Comparison of ENCODE assay signal across 8 cellular contexts in the genomic region with DNA sequence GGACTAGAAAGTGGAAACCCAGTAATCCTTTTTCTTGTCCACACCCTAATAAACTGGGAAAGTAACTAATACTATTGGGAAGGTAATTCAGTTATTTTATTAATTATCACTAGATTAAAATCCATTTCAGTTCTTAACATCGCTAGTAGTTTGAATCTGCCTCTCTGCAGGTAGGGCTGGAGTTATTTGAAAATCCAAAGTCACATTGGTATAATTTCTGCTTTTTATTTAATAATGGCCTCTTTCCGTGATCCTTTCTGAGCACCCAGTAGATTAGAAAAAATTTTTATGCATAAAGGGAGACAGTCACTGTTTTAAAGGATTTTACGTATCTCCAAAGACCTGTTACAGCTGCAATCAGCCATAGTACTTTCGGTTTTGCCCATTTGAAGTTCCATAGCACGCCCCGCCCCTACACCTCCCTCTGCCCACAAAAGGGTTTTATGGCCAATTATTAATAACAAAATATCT. TPM values are rescaled to one million over a fixed set of nuclear protein-coding genes. Genes with fewer than 3 reads are reported as not detected.
DNase-seq lines count a peak whose midpoint lies in the region; ATAC-seq and TF ChIP-seq lines count a peak whose summit lies in the region.

No MANE protein-coding gene starts in this region.

- peaks cover 37% of the 10 kb centered on the region for H3K79me2 ChIP-seq in PC-9 (ENCODE audit: low read depth)
- H3K79me2 ChIP-seq in parathyroid adenoma: peaks cover 7% of the 10 kb centered on the region

- no peaks in the 10 kb centered on the region for H3K36me3 ChIP-seq in PC-9 (ENCODE audit: low read depth)
- no peaks in the 10 kb centered on the region for H3K36me3 ChIP-seq in parathyroid adenoma (ENCODE audit: control insufficient read depth, insufficient read depth, low read length)

- H3K27me3 ChIP-seq in PC-9 (ENCODE audit: insufficient read depth, low read depth) (no peaks in the 10 kb centered on the region), parathyroid adenoma (ENCODE audit: control insufficient read depth, insufficient read depth, low read length) (no peaks in the 10 kb centered on the region)

- CTCF ChIA-PET in PC-9 (lab: Charles Lee): no interaction called here

- intact Hi-C loops in PC-9 (cut with micrococcal nuclease; ENCODE audit: unreplicated experiment): loop anchor here (2.0 kb wide), 1 partner anchor 21 kb away; a partner anchor contains a TSS

- peaks cover 19% of the 10 kb centered on the region; the same call in 1 of the 2 replicates for H3F3A ChIP-seq in PC-9 (ENCODE audit: insufficient read depth, low read depth)

- peak overlapping the region; percentile 88 for H2AFZ ChIP-seq in PC-9
- H2AFZ ChIP-seq in parathyroid adenoma: peak overlapping the region; percentile 80

- no peaks in the 10 kb centered on the region for H3K9me3 ChIP-seq in PC-9 (ENCODE audit: insufficient read depth, low read depth)
- H3K9me3 ChIP-seq in parathyroid adenoma (ENCODE audit: control insufficient read depth, low read length): no peaks in the 10 kb centered on the region

- POLR2A ChIA-PET in PC-9 (lab: Charles Lee; ENCODE audit: unreplicated experiment): interaction anchor here (0.5 to 0.9 kb wide), 3 partner anchors 12 to 229 kb away, joined by 3 to 6 read pairs (median 3); no protein-coding TSS in a partner anchor

- H3K4me2 ChIP-seq in PC-9 (peak overlapping the region; percentile 100), parathyroid adenoma (ENCODE audit: low read length) (peak overlapping the region; percentile 77)

- BruUV-seq in PC-9 (replicated peaks; lab: Mats Ljungman, UMichigan): no TSS peak

- TF ChIP-seq CTCF in PC-9 (conservative IDR thresholded peaks at IDR 0.05) (no peak), parathyroid adenoma (IDR thresholded peaks at IDR 0.05) (no peak)

- DNase-seq in DMS114 treated with DMSO at 0.1 percent for 48 hours (lab: John Stamatoyannopoulos, UW; ENCODE audit: unreplicated experiment) (peak; percentile 38), PC-9 (peak; percentile 18 to 42), glomerular visceral epithelial cell (ENCODE audit: extremely low spot score) (peak; percentile 59), NCI-H1694 (lab: John Stamatoyannopoulos, UW) (no peak)
- DNase-seq in activated naive CD4-positive, alpha-beta T cell treated with anti-CD3 and anti-CD28 coated beads, Interleukin-2, amount 50 U/mL, for 16 hours: peak; percentile 29

- peak overlapping the region; percentile 69 for H3K4me3 ChIP-seq in PC-9
- H3K4me3 ChIP-seq in parathyroid adenoma (ENCODE audit: low read depth, low read length): peak overlapping the region; percentile 70

- H3K27ac ChIP-seq in PC-9 (peak overlapping the region; percentile 58), parathyroid adenoma (peak overlapping the region; percentile 66)

- ATAC-seq in GM19463 (IDR thresholded peaks at IDR 0.05; ENCODE audit: unreplicated experiment) (peak; percentile 48), HG03521 (IDR thresholded peaks at IDR 0.05; ENCODE audit: unreplicated experiment) (peak; percentile 58)

- peaks cover 11% of the 10 kb centered on the region; the same call in 1 of the 2 replicates for H3K4me1 ChIP-seq in PC-9 (replicated peaks; ENCODE audit: insufficient read depth)
- no peaks in the 10 kb centered on the region for H3K4me1 ChIP-seq in parathyroid adenoma

- no peak overlapping the region for H3K9ac ChIP-seq in parathyroid adenoma

- H4K20me1 ChIP-seq in PC-9 (ENCODE audit: insufficient read depth): peaks cover 3% of the 10 kb centered on the region; the same call in 1 of the 2 replicates

- no peaks in the 10 kb centered on the region for H3K9me2 ChIP-seq in PC-9 (ENCODE audit: insufficient read depth)

RNA-seq across cellular contexts. Expression of a gene that starts 0.6 kb away (rescaled TPM):
- 82.4 and 82.8 TPM in 2 replicates for total RNA-seq in PC-9 (2021)

RNA-seq across cellular contexts. Expression of a gene that starts 20.0 kb away (rescaled TPM):
- total RNA-seq in PC-9 (2021): 92.2 and 143 TPM in 2 replicates
